16 cellular contexts compared by ENCODE assay signal in the genomic region with DNA sequence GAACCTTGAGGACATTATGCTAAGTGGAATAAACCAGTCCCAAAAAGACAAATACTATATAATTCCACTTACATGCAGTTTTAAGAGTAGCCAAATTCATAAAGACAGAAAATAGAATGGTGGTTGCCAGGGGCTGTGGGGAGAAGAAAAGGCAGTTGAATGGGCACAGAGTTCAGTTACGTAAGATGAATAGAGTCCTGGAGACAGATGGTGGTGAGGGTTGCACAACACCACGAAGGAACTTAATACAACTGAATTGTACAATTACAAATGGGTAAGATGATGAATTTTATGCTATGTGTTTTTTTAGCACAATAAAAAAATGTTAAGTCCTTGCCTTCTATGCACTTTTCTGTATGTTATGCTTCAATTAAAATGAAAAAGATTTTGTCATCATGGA.
DNase-seq lines count a peak whose midpoint lies in the region; ATAC-seq, FAIRE-seq and TF ChIP-seq lines count a peak whose summit lies in the region.
"Had no signal": no experiment of that assay in that cellular context is flagged by ENCODE, and none has a peak within 500 bp of the region (broad histone marks: within the 10 kb centered on the region; RNA-seq: fewer than 3 reads in every experiment).

No MANE protein-coding gene starts in this region.

- ATAC-seq in left ventricle myocardium superior (peak; percentile 20), heart right ventricle (no peak), upper lobe of right lung (peak; percentile 44), GM21786 (IDR thresholded peaks at IDR 0.05; ENCODE audit: unreplicated experiment) (no peak), GM18873 (IDR thresholded peaks at IDR 0.05; ENCODE audit: low FRiP score, unreplicated experiment) (no peak)
- ATAC-seq: effector memory CD8-positive, alpha-beta T cell had no signal

- H3K36me3 ChIP-seq in heart right ventricle (peaks cover 0 to 35% (median 0%) of the 10 kb centered on the region in 9 donors), upper lobe of right lung (peaks cover 4% of the 10 kb centered on the region)

- H3K27ac ChIP-seq in heart right ventricle (peak overlapping the region in 1 of 10 donors; percentile 56), upper lobe of right lung (no peak overlapping the region)

- no peaks in the 10 kb centered on the region for H3K9me3 ChIP-seq in heart right ventricle
- H3K9me3 ChIP-seq in upper lobe of right lung = no peaks in the 10 kb centered on the region
- H3K9me3 ChIP-seq: HAP-1 had no signal

- FAIRE-seq in frontal cortex (lab: Jason Lieb, UNC) = no peak
- FAIRE-seq: TTC549 had no signal

- intact Hi-C loops in left ventricle myocardium superior (cut with micrococcal nuclease) = no loop called here
- intact Hi-C loops in heart right ventricle (cut with DNase I) = no loop called here
- intact Hi-C loops in upper lobe of right lung (cut with DNase I) = no loop called here

- 87 to 96% methylated on average over 2 of the region's 2 CpGs for WGBS in heart right ventricle, 2 donors

- no peak overlapping the region for H3K4me3 ChIP-seq in heart right ventricle
- no peak overlapping the region for H3K4me3 ChIP-seq in fibroblast of mammary gland (ENCODE audit: control insufficient read depth, low read depth, low read length)
- H3K4me3 ChIP-seq in upper lobe of right lung = no peak overlapping the region
- H3K4me3 ChIP-seq: HAP-1 had no signal

- TF ChIP-seq CTCF in heart right ventricle (IDR thresholded peaks at IDR 0.05) (no peak), fibroblast of mammary gland (conservative IDR thresholded peaks at IDR 0.05; ENCODE audit: control insufficient read depth, insufficient read depth, low read depth, low read length) (no peak), upper lobe of right lung (IDR thresholded peaks at IDR 0.05) (no peak)

- no peaks in the 10 kb centered on the region for H3K27me3 ChIP-seq in heart right ventricle
- no peaks in the 10 kb centered on the region for H3K27me3 ChIP-seq in upper lobe of right lung

- H3K4me1 ChIP-seq in heart right ventricle (peaks cover 20 to 78% (median 66%) of the 10 kb centered on the region in 9 donors), upper lobe of right lung (peaks cover 62% of the 10 kb centered on the region)
- H3K4me1 ChIP-seq: HAP-1 had no signal

- DNase-seq in left ventricle myocardium superior (no peak), heart right ventricle (no peak), SKM-1 (lab: John Stamatoyannopoulos, UW; ENCODE audit: unreplicated experiment) (peak; percentile 79), fibroblast of mammary gland (ENCODE audit: low read depth) (peak; percentile 59), upper lobe of right lung (no peak), frontal cortex (ENCODE audit: low spot score in 2 of 2) (no peak)
- DNase-seq: activated CD4-positive, alpha-beta T cell treated with anti-CD3 and anti-CD28 coated beads, Interleukin-2, amount 50 U/mL, for 48 hours; effector memory CD8-positive, alpha-beta T cell; Karpas-422; NCI-H2029 treated with DMSO at 0.1 percent for 48 hours; NCI-H82; SHP77 treated with DMSO at 0.1 percent for 48 hours had no signal

Comparison
In these comparisons a context has a peak if more than half of its experiments do, and no peak if none do; other contexts are left out.
1. ATAC-seq: peak in left ventricle myocardium superior (single experiment) and upper lobe of right lung (single experiment); none in heart right ventricle (0 of 8), GM21786 (single experiment) and GM18873 (single experiment).
2. DNase-seq: peak in SKM-1 (single experiment) and fibroblast of mammary gland (single experiment); none in left ventricle myocardium superior (single experiment), heart right ventricle (0 of 2), upper lobe of right lung (single experiment) and frontal cortex (0 of 2).